ENCODE assay signal across 8 cellular contexts in the genomic region with DNA sequence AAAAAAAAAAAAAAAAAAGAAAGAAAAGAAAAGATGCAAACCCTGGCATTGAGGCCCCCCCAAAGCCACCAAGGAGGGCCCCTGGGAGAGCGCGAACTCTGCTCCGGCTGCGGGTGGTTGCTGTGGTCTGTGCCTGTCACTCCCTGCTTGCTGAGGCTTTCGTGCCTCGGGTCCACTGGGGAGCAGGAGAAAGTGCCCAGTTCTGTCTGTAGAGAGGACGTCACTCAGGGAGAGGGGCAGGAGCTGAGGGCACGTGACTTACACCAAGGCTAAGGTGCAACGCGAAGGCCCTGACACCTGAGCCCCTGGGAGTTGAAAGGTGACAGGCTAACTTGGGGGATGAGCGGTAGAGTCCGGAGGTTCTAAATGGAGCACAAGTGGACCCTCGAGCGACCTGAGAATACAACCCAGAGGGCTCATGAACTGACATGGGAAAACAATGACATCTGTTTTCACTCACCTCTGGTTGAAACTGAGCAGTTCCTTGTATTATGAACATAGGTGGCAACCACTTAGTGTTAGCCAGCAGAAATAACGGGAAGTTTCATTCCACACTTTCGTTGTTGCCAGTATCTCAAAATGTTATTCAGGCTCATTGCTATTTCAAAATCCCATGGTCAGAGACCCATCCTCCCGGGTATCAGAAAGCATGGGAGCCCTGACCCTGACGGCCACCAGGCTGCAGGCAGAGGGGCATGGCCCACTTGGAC.
DNase-seq lines count a peak whose midpoint lies in the region; ATAC-seq and TF ChIP-seq lines count a peak whose summit lies in the region.

No MANE protein-coding gene starts in this region.

- H3K36me3 Mint-ChIP-seq in activated CD8-positive, alpha-beta T cell treated with anti-CD3 and anti-CD28 coated beads, Interleukin-2, amount 10 ng/mL, durations not matched to agents 7 days and 5 days (ENCODE audit: low read depth): peaks cover 4% of the 10 kb centered on the region
- no peaks in the 10 kb centered on the region for H3K36me3 Mint-ChIP-seq in natural killer cell

- peak overlapping the region; percentile 53 for H3K4me3 Mint-ChIP-seq in activated CD8-positive, alpha-beta T cell treated with anti-CD3 and anti-CD28 coated beads, Interleukin-2, amount 10 ng/mL, durations not matched to agents 7 days and 5 days
- H3K4me3 Mint-ChIP-seq in natural killer cell: peak overlapping the region; percentile 79

- TF ChIP-seq CTCF in natural killer cell (IDR thresholded peaks at IDR 0.05): no peak

- peak overlapping the region; percentile 82 for H3K27ac Mint-ChIP-seq in activated CD8-positive, alpha-beta T cell treated with anti-CD3 and anti-CD28 coated beads, Interleukin-2, amount 10 ng/mL, durations not matched to agents 7 days and 5 days
- H3K27ac Mint-ChIP-seq in natural killer cell: peak overlapping the region; percentile 91 to 95

- H3K4me1 Mint-ChIP-seq in activated CD8-positive, alpha-beta T cell treated with anti-CD3 and anti-CD28 coated beads, Interleukin-2, amount 10 ng/mL, durations not matched to agents 7 days and 5 days (ENCODE audit: low read depth): peaks cover 77% of the 10 kb centered on the region
- peaks cover 37 to 48% of the 10 kb centered on the region in 2 donors for H3K4me1 Mint-ChIP-seq in natural killer cell

- peak; percentile 28 for ATAC-seq in HG03045 (IDR thresholded peaks at IDR 0.05; ENCODE audit: unreplicated experiment)
- ATAC-seq in activated CD8-positive, alpha-beta T cell treated with anti-CD3 and anti-CD28 coated beads, Interleukin-2, amount 10 ng/mL, durations not matched to agents 7 days and 5 days: no peak
- ATAC-seq in natural killer cell: no peak

- intact Hi-C loops in natural killer cell (cut with micrococcal nuclease): loop anchor here (2.0 to 5.0 kb wide), 4 partner anchors 215 to 385 kb away; a partner anchor contains a TSS

- H3K9me3 Mint-ChIP-seq in activated CD8-positive, alpha-beta T cell treated with anti-CD3 and anti-CD28 coated beads, Interleukin-2, amount 10 ng/mL, durations not matched to agents 7 days and 5 days (ENCODE audit: insufficient read depth): no peaks in the 10 kb centered on the region
- peaks cover 2 to 3% of the 10 kb centered on the region in 2 donors for H3K9me3 Mint-ChIP-seq in natural killer cell

- CTCF ChIA-PET in activated CD8-positive, alpha-beta T cell treated with anti-CD3 and anti-CD28 coated beads, Interleukin-2, amount 10 ng/mL, durations not matched to agents 7 days and 5 days (lab: Charles Lee): no interaction called here

- no peaks in the 10 kb centered on the region for H3K27me3 Mint-ChIP-seq in activated CD8-positive, alpha-beta T cell treated with anti-CD3 and anti-CD28 coated beads, Interleukin-2, amount 10 ng/mL, durations not matched to agents 7 days and 5 days (ENCODE audit: low read depth)
- H3K27me3 Mint-ChIP-seq in natural killer cell (ENCODE audit: low read depth in 2 of 2): peaks cover 14 to 17% of the 10 kb centered on the region in 2 donors

- DNase-seq in SIG-M5 treated with dmso at 0.1 percent for 504 hours (lab: John Stamatoyannopoulos, UW; ENCODE audit: unreplicated experiment) (peak; percentile 54), SIG-M5 (lab: John Stamatoyannopoulos, UW) (no peak), natural killer cell (peak; percentile 35), NK-92 (lab: John Stamatoyannopoulos, UW; ENCODE audit: unreplicated experiment) (no peak), A172 (ENCODE audit: low spot score) (no peak)
- DNase-seq in activated CD8-positive, alpha-beta T cell treated with anti-CD3 and anti-CD28 coated beads, Interleukin-2, amount 10 ng/mL, durations not matched to agents 7 days and 5 days: peak; percentile 25
- DNase-seq in stimulated activated CD4-positive, alpha-beta T cell treated with anti-CD3 and anti-CD28 coated beads, Interleukin-2, amount 100 ng/mL, for 48 hours: no peak

- POLR2A ChIA-PET in activated CD8-positive, alpha-beta T cell treated with anti-CD3 and anti-CD28 coated beads, Interleukin-2, amount 10 ng/mL, durations not matched to agents 7 days and 5 days (lab: Charles Lee): interaction anchor here (0.5 kb wide), 1 partner anchor 906 kb away, joined by 3 read pairs; no protein-coding TSS in a partner anchor

Comparison
In these comparisons a context has a peak if more than half of its experiments do, and no peak if none do; other contexts are left out.
1. DNase-seq: peak in SIG-M5 treated with dmso at 0.1 percent for 504 hours (single experiment), activated CD8-positive, alpha-beta T cell treated with anti-CD3 and anti-CD28 coated beads, Interleukin-2, amount 10 ng/mL, durations not matched to agents 7 days and 5 days (single experiment) and natural killer cell (single experiment); none in SIG-M5 (single experiment), NK-92 (single experiment), stimulated activated CD4-positive, alpha-beta T cell treated with anti-CD3 and anti-CD28 coated beads, Interleukin-2, amount 100 ng/mL, for 48 hours (0 of 2) and A172 (single experiment).